Comparison of ENCODE assay signal across 18 cellular contexts in genomic region chr14:54197369-54197768, GRCh38.
DNase-seq lines count a peak whose midpoint lies in the region; FAIRE-seq and TF ChIP-seq lines count a peak whose summit lies in the region.
"Had no signal": no experiment of that assay in that cellular context is flagged by ENCODE, and none has a peak within 500 bp of the region (broad histone marks: within the 10 kb centered on the region; RNA-seq: fewer than 3 reads in every experiment).

No MANE protein-coding gene starts in this region.

- H3K9me3 Mint-ChIP-seq in endodermal cell, result peaks cover 54% of the 10 kb centered on the region

- H3K27me3 ChIP-seq in endodermal cell (ENCODE audit: control insufficient read depth, insufficient read depth, low read length, poor library complexity, severe bottlenecking) (no peaks in the 10 kb centered on the region), liver (ENCODE audit: control insufficient read depth in 4 of 4, insufficient read depth in 4 of 4, low read length in 3 of 4) (no peaks in the 10 kb centered on the region), small intestine (ENCODE audit: control insufficient read depth in 2 of 2, insufficient read depth in 2 of 2, low read length in 2 of 2) (no peaks in the 10 kb centered on the region)

- H3K4me3 ChIP-seq in endodermal cell (ENCODE audit: low read length) (peak overlapping the region; percentile 13), liver (ENCODE audit: low read depth in 1 of 3, low read length in 3 of 3) (no peak overlapping the region), small intestine (ENCODE audit: low read depth in 1 of 2, low read length in 2 of 2) (no peak overlapping the region)
- H3K4me3 ChIP-seq: A549 had no signal

- TF ChIP-seq CTCF in endodermal cell (conservative IDR thresholded peaks at IDR 0.05) (no peak), liver (IDR thresholded peaks at IDR 0.05; ENCODE audit: low read depth, low read length, missing input control) (no peak)

- H3K4me3 Mint-ChIP-seq in endodermal cell, result no peak overlapping the region
- H3K4me3 Mint-ChIP-seq: CD4-positive, alpha-beta T cell; H9 had no signal

- H3K4me1 ChIP-seq in endodermal cell (ENCODE audit: control insufficient read depth, insufficient read depth, low read length), result peaks cover 3% of the 10 kb centered on the region
- peaks cover 0 to 6% (median 0%) of the 10 kb centered on the region in 4 donors for H3K4me1 ChIP-seq in liver (ENCODE audit: control insufficient read depth in 4 of 4, insufficient read depth in 4 of 4, low read length in 3 of 4)
- H3K4me1 ChIP-seq in small intestine (ENCODE audit: control insufficient read depth in 2 of 2, insufficient read depth in 1 of 2, low read depth in 1 of 2, low read length in 1 of 2), result no peaks in the 10 kb centered on the region

- peak; percentile 34 for DNase-seq in HuH-7.5 (ENCODE audit: low spot score)
- DNase-seq in endodermal cell, result no peak
- peak; percentile 14 for DNase-seq in small intestine
- DNase-seq in D341Med (ENCODE audit: low spot score), result no peak
- no peak for DNase-seq in DMS114 treated with DMSO at 0.1 percent for 48 hours (lab: John Stamatoyannopoulos, UW; ENCODE audit: unreplicated experiment)
- DNase-seq in NOMO-1 (lab: John Stamatoyannopoulos, UW; ENCODE audit: unreplicated experiment in 2 of 2), result no peak
- DNase-seq: AML-193; CD4-positive, alpha-beta T cell; H9; KG1 had no signal

- peaks cover 5% of the 10 kb centered on the region for H3K36me3 Mint-ChIP-seq in endodermal cell (ENCODE audit: low read depth)

- WGBS in endodermal cell (ENCODE audit: insufficient coverage in 1 of 2, insufficient read length in 1 of 2), 2 experiments, result 79 to 100% methylated on average over 1 of the region's 1 CpG
- WGBS in liver, result 55% methylated on average over 1 of the region's 1 CpG
- WGBS in small intestine, 3 donors, result 39 to 49% (median 47%) methylated on average over 1 of the region's 1 CpG

- H3K9me3 ChIP-seq in endodermal cell (ENCODE audit: control insufficient read depth, low read length), result peaks cover 35% of the 10 kb centered on the region
- H3K9me3 ChIP-seq in liver (ENCODE audit: control insufficient read depth in 4 of 4, low read length in 3 of 4), result no peaks in the 10 kb centered on the region
- no peaks in the 10 kb centered on the region for H3K9me3 ChIP-seq in small intestine (ENCODE audit: control insufficient read depth, low read depth)
- H3K9me3 ChIP-seq: A549 had no signal

- no peak for TF ChIP-seq RAD21 in liver (IDR thresholded peaks at IDR 0.05)

- H3K27ac ChIP-seq in endodermal cell (ENCODE audit: low read depth, low read length) (no peak overlapping the region), liver (ENCODE audit: low read depth in 1 of 2, low read length in 2 of 2) (no peak overlapping the region), small intestine (ENCODE audit: low read depth in 1 of 2, low read length in 1 of 2) (no peak overlapping the region)
- H3K27ac ChIP-seq: A549, C4-2B, HL-60 had no signal

- H3K4me1 Mint-ChIP-seq in endodermal cell, result no peaks in the 10 kb centered on the region
- H3K4me1 Mint-ChIP-seq: H9 had no signal

- no peak for FAIRE-seq in small intestine (lab: Jason Lieb, UNC)
- FAIRE-seq: A549, G401.6, GM12891, GM19239, H1 had no signal

- H3K27ac Mint-ChIP-seq in endodermal cell, result no peak overlapping the region
- H3K27ac Mint-ChIP-seq: CD4-positive, alpha-beta T cell; H9 had no signal

- H3K36me3 ChIP-seq in endodermal cell (ENCODE audit: control insufficient read depth, insufficient read depth, low read length), result no peaks in the 10 kb centered on the region
- H3K36me3 ChIP-seq in liver (ENCODE audit: control insufficient read depth in 4 of 4, insufficient read depth in 3 of 4, low read depth in 1 of 4, low read length in 3 of 4), result no peaks in the 10 kb centered on the region
- no peaks in the 10 kb centered on the region for H3K36me3 ChIP-seq in small intestine (ENCODE audit: control insufficient read depth in 2 of 2, insufficient read depth in 2 of 2, low read length in 2 of 2)

- H3K9ac ChIP-seq in endodermal cell (ENCODE audit: extremely low read depth, low read length, poor library complexity, severe bottlenecking) (no peak overlapping the region), liver (ENCODE audit: low read depth in 1 of 2, low read length in 2 of 2) (no peak overlapping the region)

- H3K27me3 Mint-ChIP-seq in endodermal cell (ENCODE audit: insufficient read depth), result no peaks in the 10 kb centered on the region

TF ChIP-seq in liver, 16 proteins besides CTCF, POLR2A, EP300 and RAD21:
- TF ChIP-seq HNF4A (conservative IDR thresholded peaks at IDR 0.05) (peak; percentile 79 to 81), HNF4G (IDR thresholded peaks at IDR 0.05) (peak; percentile 49), MAX (IDR thresholded peaks at IDR 0.05) (no peak), ZBTB33 (IDR thresholded peaks at IDR 0.05) (no peak)

Comparison
In these comparisons a context has a peak if more than half of its experiments do, and no peak if none do; other contexts are left out.
1. DNase-seq: peak in HuH-7.5 (single experiment) and small intestine (single experiment); none in endodermal cell (single experiment), D341Med (single experiment), DMS114 treated with DMSO at 0.1 percent for 48 hours (single experiment) and NOMO-1 (0 of 2).